Comparison of ENCODE assay signal across 2 cellular contexts in genomic region chr7:1954366-1955004, GRCh38.
TF ChIP-seq lines count a peak whose summit lies in the region.

No MANE protein-coding gene starts in this region.

TF ChIP-seq in HepG2, 621 proteins besides CTCF, POLR2A, EP300 and RAD21 (continued from another document):
- no peak for TF ChIP-seq ZSCAN5A (CRISPR knock-in tag; IDR thresholded peaks at IDR 0.05; ENCODE audit: borderline replicate concordance)
TF ChIP-seq in HepG2: peak in this region for 0.

TF ChIP-seq in K562, 482 proteins besides CTCF, POLR2A, EP300 and RAD21 (continued from another document):
- no peak for TF ChIP-seq CHD7 (IDR thresholded peaks at IDR 0.05; ENCODE audit: low read depth, low read length)
- no peak for TF ChIP-seq ZNF274 (IDR thresholded peaks at IDR 0.05; ENCODE audit: borderline replicate concordance, low read depth, low read length)
- TF ChIP-seq SMAD3 (CRISPR knock-in tag; conservative IDR thresholded peaks at IDR 0.05) = no peak
- TF ChIP-seq SMARCA5 (IDR thresholded peaks at IDR 0.05) = no peak
- no peak for TF ChIP-seq UBTF (IDR thresholded peaks at IDR 0.05; ENCODE audit: borderline replicate concordance in 1 of 2, low read depth in 2 of 2, low read length in 2 of 2)
- TF ChIP-seq DNMT1 (IDR thresholded peaks at IDR 0.05) = no peak
TF ChIP-seq in K562: peak in this region for 0.
